In the genomic region with DNA sequence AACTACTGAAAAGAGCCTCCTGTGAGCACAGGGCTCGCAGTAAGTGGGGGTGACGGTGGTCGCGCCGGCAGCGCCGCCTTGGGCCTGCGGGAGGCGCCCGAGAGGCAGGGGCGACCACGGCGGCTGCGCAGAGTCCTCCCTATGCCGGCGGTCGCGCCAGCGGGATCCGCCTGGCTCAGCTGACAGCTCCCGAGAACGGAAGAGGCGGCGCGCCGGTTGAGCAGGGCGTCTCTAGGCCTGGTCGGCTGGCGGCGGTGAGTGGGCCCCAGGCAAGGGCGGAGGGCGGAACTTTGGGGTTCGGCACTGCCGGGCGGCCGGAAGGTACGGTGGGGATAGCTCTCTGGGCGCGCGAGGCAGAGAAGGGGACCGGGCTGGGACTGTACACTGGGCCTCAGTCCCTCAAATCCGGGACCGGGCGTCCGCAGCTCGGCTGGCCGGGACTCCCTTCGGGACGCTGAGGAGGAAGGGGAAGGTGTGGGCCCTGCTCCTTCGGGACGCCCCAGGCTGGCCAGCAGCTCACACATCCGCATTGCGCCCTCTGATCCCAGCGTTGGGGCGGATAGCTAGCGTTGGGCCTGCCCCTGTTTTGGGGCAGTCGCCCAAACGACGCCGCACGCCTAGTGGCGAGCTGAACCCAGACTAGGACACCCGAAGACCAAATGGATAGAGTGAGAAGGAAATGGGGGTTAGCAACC, we compare ENCODE assay signal across 1 cellular context.
TF ChIP-seq lines count a peak whose summit lies in the region.

A gene with protein sequence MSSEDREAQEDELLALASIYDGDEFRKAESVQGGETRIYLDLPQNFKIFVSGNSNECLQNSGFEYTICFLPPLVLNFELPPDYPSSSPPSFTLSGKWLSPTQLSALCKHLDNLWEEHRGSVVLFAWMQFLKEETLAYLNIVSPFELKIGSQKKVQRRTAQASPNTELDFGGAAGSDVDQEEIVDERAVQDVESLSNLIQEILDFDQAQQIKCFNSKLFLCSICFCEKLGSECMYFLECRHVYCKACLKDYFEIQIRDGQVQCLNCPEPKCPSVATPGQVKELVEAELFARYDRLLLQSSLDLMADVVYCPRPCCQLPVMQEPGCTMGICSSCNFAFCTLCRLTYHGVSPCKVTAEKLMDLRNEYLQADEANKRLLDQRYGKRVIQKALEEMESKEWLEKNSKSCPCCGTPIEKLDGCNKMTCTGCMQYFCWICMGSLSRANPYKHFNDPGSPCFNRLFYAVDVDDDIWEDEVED (plus strand): TSS at position 192 of the 695 bp plus-strand sequence. CDS start 4,484 bp downstream, outside the sequence.

TF ChIP-seq in K562, 482 proteins besides CTCF, POLR2A, EP300 and RAD21 (continued from another document and continues in another):
- TF ChIP-seq, protein P1, sequence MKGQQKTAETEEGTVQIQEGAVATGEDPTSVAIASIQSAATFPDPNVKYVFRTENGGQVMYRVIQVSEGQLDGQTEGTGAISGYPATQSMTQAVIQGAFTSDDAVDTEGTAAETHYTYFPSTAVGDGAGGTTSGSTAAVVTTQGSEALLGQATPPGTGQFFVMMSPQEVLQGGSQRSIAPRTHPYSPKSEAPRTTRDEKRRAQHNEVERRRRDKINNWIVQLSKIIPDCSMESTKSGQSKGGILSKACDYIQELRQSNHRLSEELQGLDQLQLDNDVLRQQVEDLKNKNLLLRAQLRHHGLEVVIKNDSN (CRISPR knock-in tag; IDR thresholded peaks at IDR 0.05), result peak; percentile 71
- TF ChIP-seq NCOA4 (IDR thresholded peaks at IDR 0.05; ENCODE audit: partially characterized antibody) (no peak), GTF2F1 (IDR thresholded peaks at IDR 0.05; ENCODE audit: low read depth, low read length) (peak; percentile 67), ZBTB33 (CRISPR knock-in tag; IDR thresholded peaks at IDR 0.05) (peak; percentile 1), PHB (CRISPR knock-in tag; IDR thresholded peaks at IDR 0.05) (peak; percentile 66; the same call in 1 of the 2 replicates), PHB2 (IDR thresholded peaks at IDR 0.05; ENCODE audit: low read depth) (no peak), SNRNP70 (optimal IDR thresholded peaks at IDR 0.05; ENCODE audit: low read depth, low read length) (no peak), ZNF24 (IDR thresholded peaks at IDR 0.05) (0 out of 2 replicates have a peak, but pooled peaks have one; percentile 26), ZNF764 (CRISPR knock-in tag; IDR thresholded peaks at IDR 0.05; ENCODE audit: low read depth) (no peak), ZEB2 (IDR thresholded peaks at IDR 0.05) (0 out of 2 replicates have a peak, but pooled peaks have one; percentile 36), FOXA3 (CRISPR knock-in tag; conservative IDR thresholded peaks at IDR 0.05 in 1 of 2, IDR thresholded peaks at IDR 0.05 in 1 of 2) (peak in 1 of 2 experiments; percentile 61; a peak in 1 of 4 replicates), SMAD4 (CRISPR knock-in tag; conservative IDR thresholded peaks at IDR 0.05) (peak; percentile 85; the same call in 1 of the 2 replicates), SP1 (CRISPR knock-in tag; IDR thresholded peaks at IDR 0.05) (peak; percentile 77), ZHX1 (conservative IDR thresholded peaks at IDR 0.05; ENCODE audit: low read length) (no peak), MYBL2 (IDR thresholded peaks at IDR 0.05; ENCODE audit: low read depth) (no peak), MYBL2 (CRISPR knock-in tag; IDR thresholded peaks at IDR 0.05; ENCODE audit: borderline replicate concordance) (no peak), L3MBTL2 (IDR thresholded peaks at IDR 0.05) (peak; percentile 62), ZNF639 (CRISPR knock-in tag; conservative IDR thresholded peaks at IDR 0.05 in 1 of 2, IDR thresholded peaks at IDR 0.05 in 1 of 2) (peak in 1 of 2 experiments; percentile 91; a peak in 2 of 4 replicates), ARID2 (IDR thresholded peaks at IDR 0.05) (peak; percentile 35; the same call in 1 of the 2 replicates), LARP7 (IDR thresholded peaks at IDR 0.05) (peak; percentile 69; the same call in 1 of the 2 replicates), NCOR1 (IDR thresholded peaks at IDR 0.05) (0 out of 2 replicates have a peak, but pooled peaks have one; percentile 10), GATAD2B (IDR thresholded peaks at IDR 0.05; ENCODE audit: borderline replicate concordance) (peak; percentile 23; the same call in 1 of the 2 replicates), ZNF253 (CRISPR knock-in tag; conservative IDR thresholded peaks at IDR 0.05) (no peak), ZNF830 (CRISPR knock-in tag; IDR thresholded peaks at IDR 0.05) (no peak), ETV5 (CRISPR knock-in tag; IDR thresholded peaks at IDR 0.05; ENCODE audit: low read depth) (peak; percentile 85), ZNF3 (CRISPR knock-in tag; IDR thresholded peaks at IDR 0.05) (no peak), POLR2AphosphoS2 (IDR thresholded peaks at IDR 0.05; ENCODE audit: low read length) (peak; percentile 59; the same call in 1 of the 2 replicates), RNF219 (CRISPR knock-in tag; IDR thresholded peaks at IDR 0.05) (no peak), TCF7L2 (IDR thresholded peaks at IDR 0.05; ENCODE audit: low read depth, low read length) (no peak), SAP30 (IDR thresholded peaks at IDR 0.05; ENCODE audit: borderline replicate concordance, insufficient read depth, low read depth, low read length, poor library complexity, severe bottlenecking) (peak; percentile 70), KLF6 (CRISPR knock-in tag; IDR thresholded peaks at IDR 0.05; ENCODE audit: borderline replicate concordance) (peak; percentile 71; the same call in 1 of the 2 replicates), ZFX (CRISPR knock-in tag; IDR thresholded peaks at IDR 0.05) (peak; percentile 100), E2F1 (CRISPR knock-in tag; IDR thresholded peaks at IDR 0.05) (peak; percentile 87; the same call in 1 of the 2 replicates), RAD51 (IDR thresholded peaks at IDR 0.05; ENCODE audit: borderline replicate concordance, low read depth) (peak; percentile 53; the same call in 1 of the 2 replicates), HDAC8 (tag; IDR thresholded peaks at IDR 0.05) (no peak)
- TF ChIP-seq, protein P2, sequence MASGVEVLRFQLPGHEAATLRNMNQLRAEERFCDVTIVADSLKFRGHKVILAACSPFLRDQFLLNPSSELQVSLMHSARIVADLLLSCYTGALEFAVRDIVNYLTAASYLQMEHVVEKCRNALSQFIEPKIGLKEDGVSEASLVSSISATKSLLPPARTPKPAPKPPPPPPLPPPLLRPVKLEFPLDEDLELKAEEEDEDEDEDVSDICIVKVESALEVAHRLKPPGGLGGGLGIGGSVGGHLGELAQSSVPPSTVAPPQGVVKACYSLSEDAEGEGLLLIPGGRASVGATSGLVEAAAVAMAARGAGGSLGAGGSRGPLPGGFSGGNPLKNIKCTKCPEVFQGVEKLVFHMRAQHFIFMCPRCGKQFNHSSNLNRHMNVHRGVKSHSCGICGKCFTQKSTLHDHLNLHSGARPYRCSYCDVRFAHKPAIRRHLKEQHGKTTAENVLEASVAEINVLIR (CRISPR knock-in tag; IDR thresholded peaks at IDR 0.05), result no peak
- TF ChIP-seq, protein P3, sequence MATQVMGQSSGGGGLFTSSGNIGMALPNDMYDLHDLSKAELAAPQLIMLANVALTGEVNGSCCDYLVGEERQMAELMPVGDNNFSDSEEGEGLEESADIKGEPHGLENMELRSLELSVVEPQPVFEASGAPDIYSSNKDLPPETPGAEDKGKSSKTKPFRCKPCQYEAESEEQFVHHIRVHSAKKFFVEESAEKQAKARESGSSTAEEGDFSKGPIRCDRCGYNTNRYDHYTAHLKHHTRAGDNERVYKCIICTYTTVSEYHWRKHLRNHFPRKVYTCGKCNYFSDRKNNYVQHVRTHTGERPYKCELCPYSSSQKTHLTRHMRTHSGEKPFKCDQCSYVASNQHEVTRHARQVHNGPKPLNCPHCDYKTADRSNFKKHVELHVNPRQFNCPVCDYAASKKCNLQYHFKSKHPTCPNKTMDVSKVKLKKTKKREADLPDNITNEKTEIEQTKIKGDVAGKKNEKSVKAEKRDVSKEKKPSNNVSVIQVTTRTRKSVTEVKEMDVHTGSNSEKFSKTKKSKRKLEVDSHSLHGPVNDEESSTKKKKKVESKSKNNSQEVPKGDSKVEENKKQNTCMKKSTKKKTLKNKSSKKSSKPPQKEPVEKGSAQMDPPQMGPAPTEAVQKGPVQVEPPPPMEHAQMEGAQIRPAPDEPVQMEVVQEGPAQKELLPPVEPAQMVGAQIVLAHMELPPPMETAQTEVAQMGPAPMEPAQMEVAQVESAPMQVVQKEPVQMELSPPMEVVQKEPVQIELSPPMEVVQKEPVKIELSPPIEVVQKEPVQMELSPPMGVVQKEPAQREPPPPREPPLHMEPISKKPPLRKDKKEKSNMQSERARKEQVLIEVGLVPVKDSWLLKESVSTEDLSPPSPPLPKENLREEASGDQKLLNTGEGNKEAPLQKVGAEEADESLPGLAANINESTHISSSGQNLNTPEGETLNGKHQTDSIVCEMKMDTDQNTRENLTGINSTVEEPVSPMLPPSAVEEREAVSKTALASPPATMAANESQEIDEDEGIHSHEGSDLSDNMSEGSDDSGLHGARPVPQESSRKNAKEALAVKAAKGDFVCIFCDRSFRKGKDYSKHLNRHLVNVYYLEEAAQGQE (CRISPR knock-in tag; IDR thresholded peaks at IDR 0.05; ENCODE audit: low read depth), result peak; percentile 87
- TF ChIP-seq, protein P4, sequence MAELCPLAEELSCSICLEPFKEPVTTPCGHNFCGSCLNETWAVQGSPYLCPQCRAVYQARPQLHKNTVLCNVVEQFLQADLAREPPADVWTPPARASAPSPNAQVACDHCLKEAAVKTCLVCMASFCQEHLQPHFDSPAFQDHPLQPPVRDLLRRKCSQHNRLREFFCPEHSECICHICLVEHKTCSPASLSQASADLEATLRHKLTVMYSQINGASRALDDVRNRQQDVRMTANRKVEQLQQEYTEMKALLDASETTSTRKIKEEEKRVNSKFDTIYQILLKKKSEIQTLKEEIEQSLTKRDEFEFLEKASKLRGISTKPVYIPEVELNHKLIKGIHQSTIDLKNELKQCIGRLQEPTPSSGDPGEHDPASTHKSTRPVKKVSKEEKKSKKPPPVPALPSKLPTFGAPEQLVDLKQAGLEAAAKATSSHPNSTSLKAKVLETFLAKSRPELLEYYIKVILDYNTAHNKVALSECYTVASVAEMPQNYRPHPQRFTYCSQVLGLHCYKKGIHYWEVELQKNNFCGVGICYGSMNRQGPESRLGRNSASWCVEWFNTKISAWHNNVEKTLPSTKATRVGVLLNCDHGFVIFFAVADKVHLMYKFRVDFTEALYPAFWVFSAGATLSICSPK (IDR thresholded peaks at IDR 0.05; ENCODE audit: borderline replicate concordance), result no peak
